In the genomic region with DNA sequence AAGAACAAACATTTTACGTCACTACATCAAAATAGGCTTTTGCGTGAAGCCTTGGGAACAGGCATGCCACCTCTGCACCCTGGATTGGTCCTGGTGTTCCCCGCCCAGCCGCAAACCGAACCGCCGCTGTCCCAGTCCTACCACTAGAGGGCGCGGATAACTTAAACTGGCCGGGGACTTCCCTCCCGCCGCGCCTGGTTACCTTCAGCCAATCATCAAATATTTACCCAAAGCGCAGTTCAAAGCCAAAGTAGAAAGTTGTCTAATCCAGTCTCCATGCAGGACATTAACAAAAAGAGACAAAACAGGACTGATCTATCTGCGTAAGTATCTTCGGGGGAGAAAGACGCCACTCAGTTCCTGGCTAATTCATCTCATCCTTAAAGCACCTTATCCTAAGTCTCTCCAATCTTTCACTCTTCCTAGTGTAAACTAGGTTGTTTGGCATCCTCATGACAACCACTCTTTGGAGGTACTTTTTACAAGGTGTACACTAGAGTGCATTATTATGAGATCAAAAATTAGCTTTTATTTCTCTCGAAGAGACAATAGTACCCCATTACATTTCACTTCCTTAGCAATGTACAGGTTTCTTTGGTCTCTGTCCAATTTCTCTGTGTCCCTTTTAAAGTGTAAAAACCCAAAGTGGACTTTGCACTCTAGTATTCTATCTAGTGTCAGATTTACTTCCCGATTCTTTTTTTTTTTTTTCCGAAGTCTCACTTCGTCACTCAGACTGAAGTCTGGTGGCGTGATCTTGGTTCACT, we compare ENCODE assay signal across 8 cellular contexts. TPM values are rescaled to one million over a fixed set of nuclear protein-coding genes. Genes with fewer than 3 reads are reported as not detected.
DNase-seq lines count a peak whose midpoint lies in the region; ATAC-seq and TF ChIP-seq lines count a peak whose summit lies in the region.

No MANE protein-coding gene starts in this region.

- no peaks in the 10 kb centered on the region for H3K36me3 ChIP-seq in heart right ventricle
- H3K36me3 ChIP-seq in psoas muscle (ENCODE audit: insufficient read depth in 1 of 2, low read depth in 1 of 2), result no peaks in the 10 kb centered on the region

- H3K9me3 ChIP-seq in T-helper 17 cell (ENCODE audit: control insufficient read depth, low read length, poor library complexity, severe bottlenecking) (no peaks in the 10 kb centered on the region), heart right ventricle (no peaks in the 10 kb centered on the region), psoas muscle (no peaks in the 10 kb centered on the region)

- H3K4me1 Mint-ChIP-seq in T-helper 17 cell, result peaks cover 16% of the 10 kb centered on the region

- H3K4me3 Mint-ChIP-seq in T-helper 17 cell, result peak overlapping the region; percentile 62

- 19% methylated on average over 22 of the region's 22 CpGs for WGBS in heart right ventricle, 2 donors
- WGBS in psoas muscle, 3 donors, result 18 to 19% (median 19%) methylated on average over 22 of the region's 22 CpGs

- peak; percentile 87 to 98 (median 95) for TF ChIP-seq CTCF in heart right ventricle (IDR thresholded peaks at IDR 0.05)
- peak; percentile 92 for TF ChIP-seq CTCF in psoas muscle (IDR thresholded peaks at IDR 0.05)

- in situ Hi-C loops in ACHN (cut with HindIII; ENCODE audit: low pct_ligation_motif_present, low pct_unique_long_range_greater_than_20kb, low sequenced_read_pairs), result no loop called here

- H3K27me3 ChIP-seq in heart right ventricle (no peaks in the 10 kb centered on the region), psoas muscle (ENCODE audit: insufficient read depth in 3 of 3, low read length in 2 of 3) (no peaks in the 10 kb centered on the region)

- DNase-seq in ACHN, result peak; percentile 84
- peak; percentile 68 for DNase-seq in GM19240 (ENCODE audit: insufficient read length, low spot score)
- DNase-seq in NCI-H1694 treated with DMSO at 0.1 percent for 48 hours (lab: John Stamatoyannopoulos, UW), result peak; percentile 63
- peak; percentile 77 to 92 (median 86) for DNase-seq in T-helper 17 cell
- DNase-seq in amniotic epithelial cell (ENCODE audit: low read depth), result peak; percentile 76
- DNase-seq in heart right ventricle, result peak; percentile 87 to 92
- DNase-seq in psoas muscle, result peak; percentile 89 to 94
- peak; percentile 92 for DNase-seq in ureter (ENCODE audit: low spot score)

- intact Hi-C loops in heart right ventricle (cut with DNase I) (loop anchor here in 3 of 10 donors (2.0 to 10.0 kb wide), 5 partner anchors 36 to 163 kb away; partner anchors contain the start of genes PEX16 (in 1 of the 3) and SLC35C1 (in 1 of the 3)), psoas muscle (cut with DNase I) (loop anchor here in 1 of 2 donors (2.0 kb wide), 1 partner anchor 163 kb away; no protein-coding TSS in a partner anchor)

- ATAC-seq in T-helper 17 cell (peak; percentile 60), heart right ventricle (peak in 7 of 8 donors; percentile 10 to 48 (median 40)), psoas muscle (peak; percentile 26 to 55 (median 34))

- H3K36me3 Mint-ChIP-seq in T-helper 17 cell (ENCODE audit: low read depth), result no peaks in the 10 kb centered on the region

- H3K27ac Mint-ChIP-seq in T-helper 17 cell, result peak overlapping the region; percentile 94

- H3K27ac ChIP-seq in heart right ventricle (peak overlapping the region in 6 of 10 donors; percentile 10 to 57 (median 33)), psoas muscle (peak overlapping the region; percentile 36)

- peaks cover 8% of the 10 kb centered on the region for H3K27me3 Mint-ChIP-seq in T-helper 17 cell

- H3K4me1 ChIP-seq in heart right ventricle (peaks cover 5 to 21% (median 17%) of the 10 kb centered on the region in 9 donors), psoas muscle (peaks cover 8% of the 10 kb centered on the region)

- H3K4me3 ChIP-seq in heart right ventricle, result peak overlapping the region in 3 of 10 donors; percentile 6 to 27 (median 8)
- H3K4me3 ChIP-seq in psoas muscle, result peak overlapping the region; percentile 29

RNA-seq across cellular contexts. Expression of gene CRY2, which starts 3.9 kb away (rescaled TPM):
- total RNA-seq in T-helper 17 cell (100 to 1,000 TPM; 200 to 224 TPM), heart right ventricle (100 to 1,000 TPM in 5 of 10 donors, 10 to 100 TPM in 5; 61.8 to 131 (median 98.0) TPM), psoas muscle (10 to 100 TPM; 28.7 to 64.5 (median 45.5) TPM), ureter (49.9 TPM)
- polyA plus RNA-seq in heart right ventricle (10 to 100 TPM; 16.8 to 24.4 TPM), psoas muscle (10 to 100 TPM; 15.4 to 30.7 (median 20.8) TPM)

RNA-seq across cellular contexts. Expression of gene SLC35C1, which starts 38.4 kb away (rescaled TPM):
- 10 to 100 TPM in 1 of 2 donors, 1 to 10 TPM in 1; 7.9 to 12.6 TPM for total RNA-seq in T-helper 17 cell
- total RNA-seq in heart right ventricle, result 1 to 10 TPM; 4.5 to 9.6 (median 6.1) TPM
- polyA plus RNA-seq in heart right ventricle, result 10 to 100 TPM in 1 of 2 donors, 1 to 10 TPM in 1; 5.2 to 14.1 TPM
- 1 to 10 TPM; 5.3 to 8.7 (median 6.9) TPM for total RNA-seq in psoas muscle
- 10 to 100 TPM in 2 of 3 donors, 1 to 10 TPM in 1; 6.7 to 11.8 (median 10.1) TPM for polyA plus RNA-seq in psoas muscle
- total RNA-seq in ureter, result 30.4 TPM

RNA-seq across cellular contexts. Expression of gene MAPK8IP1, which starts 42.1 kb away (rescaled TPM):
- 10 to 100 TPM in 1 of 2 donors, 1 to 10 TPM in 1; 7.6 to 10.2 TPM for total RNA-seq in T-helper 17 cell
- 1 to 10 TPM; 4.4 to 8.0 (median 6.5) TPM for total RNA-seq in heart right ventricle
- polyA plus RNA-seq in heart right ventricle, result 1 to 10 TPM; 2.6 to 3.1 TPM
- total RNA-seq in psoas muscle, result 1 to 10 TPM; 1.3 to 2.6 (median 2.0) TPM
- under 1 TPM; 0.53 to 1.00 (median 0.82) TPM for polyA plus RNA-seq in psoas muscle
- 7.2 TPM for total RNA-seq in ureter
